ENCODE assay signal across 8 cellular contexts in genomic region chr18:9095297-9096012, GRCh38. TPM values are rescaled to one million over a fixed set of nuclear protein-coding genes. Genes with fewer than 3 reads are reported as not detected.
DNase-seq lines count a peak whose midpoint lies in the region; ATAC-seq, FAIRE-seq and TF ChIP-seq lines count a peak whose summit lies in the region.

No MANE protein-coding gene starts in this region.

- TF ChIP-seq CTCF in GM12865 (IDR thresholded peaks at IDR 0.05; ENCODE audit: insufficient read depth, low read depth, low read length, missing control alignments) (no peak), neural cell (IDR thresholded peaks at IDR 0.05; ENCODE audit: poor library complexity, severe bottlenecking) (no peak)

- H3K36me3 ChIP-seq in neural cell (ENCODE audit: insufficient read depth, low read length): no peaks in the 10 kb centered on the region

- H4K20me1 ChIP-seq in neural cell (ENCODE audit: insufficient read depth): no peaks in the 10 kb centered on the region

- no peaks in the 10 kb centered on the region for H3F3A ChIP-seq in neural cell (ENCODE audit: insufficient read depth, low read length, poor library complexity, severe bottlenecking)

- peak; percentile 31 for TF ChIP-seq EP300 in neural cell (conservative IDR thresholded peaks at IDR 0.05; ENCODE audit: poor library complexity, severe bottlenecking)

- no peak overlapping the region for H2AFZ ChIP-seq in neural cell (ENCODE audit: low read depth, low read length)

- no peaks in the 10 kb centered on the region for H3K79me2 ChIP-seq in neural cell (replicated peaks; ENCODE audit: insufficient read depth, low read length)

- no peak for TF ChIP-seq RAD21 in neural cell (conservative IDR thresholded peaks at IDR 0.05)

- peak overlapping the region; percentile 14 for H3K27ac ChIP-seq in neural cell (ENCODE audit: low read length)

- DNase-seq in GM12865 (ENCODE audit: low read depth) (peak; percentile 85), Kasumi-1 (lab: John Stamatoyannopoulos, UW) (peak; percentile 31 to 34), cortex of kidney (lab: John Stamatoyannopoulos, UW) (no peak), middle frontal gyrus (ENCODE audit: extremely low spot score, low spot score) (no peak), frontal cortex (ENCODE audit: low spot score in 2 of 2) (no peak)
- DNase-seq in activated T-helper 9 cell treated with anti-CD3 and anti-CD28 coated beads, Interleukin-2, amount 50 U/mL, for 16 hours (ENCODE audit: low read depth): peak; percentile 38

- H3K9me3 ChIP-seq in neural cell (ENCODE audit: low read length): no peaks in the 10 kb centered on the region

- peak; percentile 79 for ATAC-seq in GM21717 (IDR thresholded peaks at IDR 0.05; ENCODE audit: unreplicated experiment)

- H3K4me2 ChIP-seq in neural cell (ENCODE audit: low read length): no peak overlapping the region

- H3K4me3 ChIP-seq in GM12865 (ENCODE audit: low read depth, low read length) (peak overlapping the region; percentile 46), neural cell (ENCODE audit: low read length) (no peak overlapping the region)

- H3K9ac ChIP-seq in neural cell (ENCODE audit: low read length): no peak overlapping the region

- FAIRE-seq in frontal cortex (lab: Jason Lieb, UNC): no peak

- no peaks in the 10 kb centered on the region for H3K27me3 ChIP-seq in neural cell (ENCODE audit: insufficient read depth, low read depth, low read length)

- no peaks in the 10 kb centered on the region for H3K9me2 ChIP-seq in neural cell (ENCODE audit: insufficient read depth, low read length)

TF ChIP-seq in neural cell, 6 proteins besides CTCF, POLR2A, EP300 and RAD21:
- TF ChIP-seq POLR2AphosphoS5 (IDR thresholded peaks at IDR 0.05): peak; percentile 24
- TF ChIP-seq EZH2 (IDR thresholded peaks at IDR 0.05; ENCODE audit: borderline replicate concordance, insufficient read depth, low read length, poor library complexity, severe bottlenecking): no peak
- TF ChIP-seq MXI1 (conservative IDR thresholded peaks at IDR 0.05; ENCODE audit: poor library complexity, severe bottlenecking): no peak
TF ChIP-seq in neural cell: peak in this region for 1.

RNA-seq across cellular contexts. Expression of gene NDUFV2, which starts 7.0 kb away (rescaled TPM):
- polyA plus RNA-seq in neural cell: 244 and 285 TPM in 2 replicates
- polyA minus RNA-seq in neural cell: 150 and 158 TPM in 2 replicates
- total RNA-seq in frontal cortex: 85.2 TPM

RNA-seq across cellular contexts. Expression of gene ANKRD12, which starts 41.1 kb away (rescaled TPM):
- polyA plus RNA-seq in neural cell: 25.1 and 32.3 TPM in 2 replicates
- 146 and 178 TPM in 2 replicates for polyA minus RNA-seq in neural cell
- total RNA-seq in frontal cortex: 135 TPM

Comparison
In these comparisons a context has a peak if more than half of its experiments do, and no peak if none do; other contexts are left out.
1. DNase-seq: peak in GM12865 (single experiment), Kasumi-1 (2 of 2) and activated T-helper 9 cell treated with anti-CD3 and anti-CD28 coated beads, Interleukin-2, amount 50 U/mL, for 16 hours (single experiment); none in cortex of kidney (single experiment), middle frontal gyrus (single experiment) and frontal cortex (0 of 2).